Comparison of ENCODE assay signal across 9 cellular contexts in the genomic region with DNA sequence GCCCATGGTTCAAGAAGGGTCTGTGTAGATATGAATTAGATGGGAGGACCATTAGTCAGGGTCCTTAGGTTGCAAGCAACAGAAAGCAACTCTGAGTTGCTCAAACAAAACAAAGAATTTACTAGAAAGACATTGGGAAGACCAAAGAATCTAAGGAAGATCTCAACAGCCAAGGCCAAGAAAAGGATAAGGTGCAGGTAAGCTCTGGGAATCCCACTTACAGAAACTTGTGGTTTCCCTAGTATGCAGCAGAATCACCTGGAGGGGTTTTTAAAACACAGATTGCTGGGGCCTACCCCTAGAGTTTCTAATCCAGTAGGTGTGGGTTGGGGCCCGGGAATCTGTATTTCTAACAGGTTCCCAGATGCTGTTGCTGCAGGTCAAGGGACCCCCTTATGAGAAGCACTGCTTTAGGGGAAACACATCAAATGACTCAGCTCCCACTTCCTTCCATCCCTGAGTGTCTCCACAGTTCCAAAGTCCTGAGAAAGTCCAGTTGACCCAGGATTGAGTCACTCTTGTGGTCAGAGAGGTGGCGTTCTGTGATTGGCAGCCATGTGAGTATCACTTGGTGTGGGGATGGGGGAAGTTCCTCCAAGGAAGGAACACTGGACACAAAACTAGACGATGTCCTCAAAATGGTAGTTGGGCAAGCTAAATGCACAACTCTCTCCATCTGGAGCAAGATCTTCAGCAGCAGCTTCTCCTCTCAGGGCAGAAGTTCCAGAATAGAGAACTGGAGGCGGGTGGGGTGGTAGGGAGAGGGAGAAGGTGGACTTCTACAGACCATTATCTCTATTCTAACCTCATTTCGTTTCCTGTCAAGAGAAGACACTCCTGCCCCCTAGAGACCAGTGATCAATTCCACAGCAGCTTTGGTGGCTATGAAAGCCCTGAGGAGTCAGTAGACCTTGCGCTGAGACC. TPM values are rescaled to one million over a fixed set of nuclear protein-coding genes. Genes with fewer than 3 reads are reported as not detected.
DNase-seq lines count a peak whose midpoint lies in the region; ATAC-seq, FAIRE-seq and TF ChIP-seq lines count a peak whose summit lies in the region.
"Had no signal": no experiment of that assay in that cellular context is flagged by ENCODE, and none has a peak within 500 bp of the region (broad histone marks: within the 10 kb centered on the region; RNA-seq: fewer than 3 reads in every experiment).

No MANE protein-coding gene starts in this region.

- H3K9me3 Mint-ChIP-seq in Calu3 (ENCODE audit: low read depth, unreplicated experiment) (no peaks in the 10 kb centered on the region), astrocyte (ENCODE audit: unreplicated experiment) (peaks cover 2% of the 10 kb centered on the region)

- no TSS peak for BruUV-seq in Calu3 (replicated peaks; lab: Mats Ljungman, UMichigan)

- no peak for FAIRE-seq in astrocyte (lab: Jason Lieb, UNC)

- DNase-seq in Calu3 = no peak
- peak; percentile 79 for DNase-seq in KBM-7
- DNase-seq in astrocyte (ENCODE audit: low read depth) = peak; percentile 64
- DNase-seq in lower lobe of right lung = peak; percentile 65
- DNase-seq in NCI-H2107 treated with DMSO at 0.1 percent for 48 hours (lab: John Stamatoyannopoulos, UW; ENCODE audit: unreplicated experiment) = no peak
- DNase-seq in NCI-H345 (lab: John Stamatoyannopoulos, UW) = no peak
- DNase-seq: stimulated activated CD4-positive, alpha-beta T cell treated with anti-CD3 and anti-CD28 coated beads, Interleukin-2, amount 100 ng/mL, for 24 hours had no signal

- CTCF ChIA-PET in Calu3 (lab: Charles Lee) = interaction anchor here (0.7 to 1.4 kb wide), 2 partner anchors 28 to 41 kb away, joined by 4 to 6 read pairs; no protein-coding TSS in a partner anchor

- no peak overlapping the region for H3K4me3 ChIP-seq in astrocyte (ENCODE audit: insufficient read depth, low read depth, low read length)
- no peak overlapping the region for H3K4me3 ChIP-seq in lower lobe of right lung

- no peaks in the 10 kb centered on the region for H4K20me1 ChIP-seq in astrocyte (ENCODE audit: insufficient read depth, low read length)

- no peaks in the 10 kb centered on the region for H3K27me3 Mint-ChIP-seq in Calu3 (ENCODE audit: unreplicated experiment)
- no peaks in the 10 kb centered on the region for H3K27me3 Mint-ChIP-seq in astrocyte (ENCODE audit: low read depth, unreplicated experiment)

- no peak overlapping the region for H3K9ac ChIP-seq in astrocyte (ENCODE audit: low read length)

- peak overlapping the region; percentile 58 for H2AFZ ChIP-seq in astrocyte (ENCODE audit: low read depth, low read length)

- peak overlapping the region; percentile 55 for H3K27ac Mint-ChIP-seq in Calu3 (ENCODE audit: unreplicated experiment)
- peak overlapping the region; percentile 84 for H3K27ac Mint-ChIP-seq in astrocyte (ENCODE audit: unreplicated experiment)

- H3K4me1 Mint-ChIP-seq in Calu3 (ENCODE audit: low read depth, unreplicated experiment) (peaks cover 21% of the 10 kb centered on the region), astrocyte (ENCODE audit: low read depth, unreplicated experiment) (peaks cover 13% of the 10 kb centered on the region)

- H3K36me3 Mint-ChIP-seq in Calu3 (ENCODE audit: insufficient read depth, unreplicated experiment) = no peaks in the 10 kb centered on the region
- H3K36me3 Mint-ChIP-seq in astrocyte (ENCODE audit: low read depth, unreplicated experiment) = no peaks in the 10 kb centered on the region

- intact Hi-C loops in Calu3 (cut with micrococcal nuclease; ENCODE audit: unreplicated experiment) = no loop called here
- intact Hi-C loops in lower lobe of right lung (cut with DNase I) = no loop called here

- ATAC-seq in lower lobe of right lung (peak; percentile 74 to 85), GM18909 (IDR thresholded peaks at IDR 0.05; ENCODE audit: poor library complexity, unreplicated experiment) (no peak), HG02970 (IDR thresholded peaks at IDR 0.05; ENCODE audit: low FRiP score, unreplicated experiment) (no peak)

- H3K36me3 ChIP-seq in astrocyte (ENCODE audit: insufficient read depth, low read length) (no peaks in the 10 kb centered on the region), lower lobe of right lung (no peaks in the 10 kb centered on the region)

- H3K4me3 Mint-ChIP-seq in Calu3 (ENCODE audit: low read depth, unreplicated experiment) = no peak overlapping the region
- no peak overlapping the region for H3K4me3 Mint-ChIP-seq in astrocyte (ENCODE audit: unreplicated experiment)

- H3K27me3 ChIP-seq in astrocyte (ENCODE audit: insufficient read depth, low read length) (no peaks in the 10 kb centered on the region), lower lobe of right lung (ENCODE audit: low read depth) (no peaks in the 10 kb centered on the region)

- TF ChIP-seq CTCF in Calu3 (IDR thresholded peaks at IDR 0.05; ENCODE audit: unreplicated experiment) (no peak), astrocyte (IDR thresholded peaks at IDR 0.05; ENCODE audit: insufficient read depth, low read depth, low read length) (peak; percentile 19), lower lobe of right lung (IDR thresholded peaks at IDR 0.05) (no peak)

- H3K27ac ChIP-seq in astrocyte (ENCODE audit: low read depth, low read length) = peak overlapping the region; percentile 30
- H3K27ac ChIP-seq in lower lobe of right lung = peak overlapping the region; percentile 75

- H3K79me2 ChIP-seq in astrocyte (ENCODE audit: insufficient read depth, low read length) = no peaks in the 10 kb centered on the region

- H3K9me3 ChIP-seq in astrocyte (ENCODE audit: insufficient read depth, low read depth, low read length) = no peaks in the 10 kb centered on the region
- no peaks in the 10 kb centered on the region for H3K9me3 ChIP-seq in lower lobe of right lung

- in situ Hi-C loops in KBM-7 (cut with MboI; ENCODE audit: low pct_unique_long_range_greater_than_20kb, low sequenced_read_pairs) = no loop called here

- peak overlapping the region; percentile 43 for H3K4me2 ChIP-seq in astrocyte (ENCODE audit: low read length)

- H3K4me1 ChIP-seq in astrocyte (ENCODE audit: insufficient read depth, low read length) (peaks cover 20% of the 10 kb centered on the region), lower lobe of right lung (no peaks in the 10 kb centered on the region)

RNA-seq across cellular contexts. Expression of a gene that starts 24.2 kb away (rescaled TPM):
- total RNA-seq in Calu3 (2022) (15.0 and 18.8 TPM in 2 replicates), astrocyte (22.1 and 23.7 TPM in 2 replicates), lower lobe of right lung (20.4 TPM)

Comparison
In these comparisons a context has a peak if more than half of its experiments do, and no peak if none do; other contexts are left out.
1. DNase-seq: peak in KBM-7 (single experiment), astrocyte (single experiment) and lower lobe of right lung (single experiment); none in Calu3 (single experiment), NCI-H2107 treated with DMSO at 0.1 percent for 48 hours (single experiment) and NCI-H345 (single experiment).
2. ATAC-seq: peak in lower lobe of right lung (2 of 2); none in GM18909 (single experiment) and HG02970 (single experiment).